Comparison of ENCODE assay signal across 8 cellular contexts in genomic region chr21:36135391-36136094, GRCh38. TPM values are rescaled to one million over a fixed set of nuclear protein-coding genes. Genes with fewer than 3 reads are reported as not detected.
A peak's percentile ranks its signal among the peaks of the same experiment; 100 is the strongest.
DNase-seq lines count a peak whose midpoint lies in the region; ATAC-seq and TF ChIP-seq lines count a peak whose summit lies in the region.

No MANE protein-coding gene starts in this region.

- DNase-seq in GM12865 (ENCODE audit: low read depth) = peak; percentile 39
- peak; percentile 47 for DNase-seq in NCI-H1048 (lab: John Stamatoyannopoulos, UW)
- DNase-seq in T-helper 22 cell (ENCODE audit: low read depth) = peak; percentile 26
- DNase-seq in astrocyte of the spinal cord (ENCODE audit: low read depth, low spot score) = peak; percentile 84
- peak; percentile 84 for DNase-seq in hepatic stellate cell (ENCODE audit: low spot score)
- peak; percentile 63 for DNase-seq in prostate gland (ENCODE audit: low spot score)

- no peak for ATAC-seq in GM21526 (IDR thresholded peaks at IDR 0.05; ENCODE audit: low FRiP score, unreplicated experiment)
- ATAC-seq in HG03439 (IDR thresholded peaks at IDR 0.05; ENCODE audit: unreplicated experiment) = no peak

- no peaks in the 10 kb centered on the region for H3K36me3 ChIP-seq in prostate gland

- WGBS in prostate gland = 2% methylated on average over 57 of the region's 60 CpGs

- peak overlapping the region; percentile 83 to 88 for H3K27ac ChIP-seq in prostate gland

- no peak for TF ChIP-seq POLR2A in prostate gland (IDR thresholded peaks at IDR 0.05)

- no peaks in the 10 kb centered on the region for H3K4me1 ChIP-seq in prostate gland (replicated peaks)

- H3K27me3 ChIP-seq in prostate gland (replicated peaks; ENCODE audit: insufficient read depth) = no peaks in the 10 kb centered on the region

- TF ChIP-seq CTCF in GM12865 (IDR thresholded peaks at IDR 0.05; ENCODE audit: insufficient read depth, low read depth, low read length, missing control alignments) (no peak), astrocyte of the spinal cord (IDR thresholded peaks at IDR 0.05; ENCODE audit: low read depth, low read length) (no peak), prostate gland (IDR thresholded peaks at IDR 0.05) (no peak)

- intact Hi-C loops in prostate gland (cut with DNase I) = loop anchor here (5.0 kb wide), 1 partner anchor 197 kb away; no protein-coding TSS in a partner anchor

- H3K4me3 ChIP-seq in GM12865 (ENCODE audit: low read depth, low read length) = peak overlapping the region; percentile 65
- peak overlapping the region; percentile 62 for H3K4me3 ChIP-seq in astrocyte of the spinal cord (ENCODE audit: low read depth, low read length)
- H3K4me3 ChIP-seq in prostate gland = peak overlapping the region; percentile 59 to 65

- no peaks in the 10 kb centered on the region for H3K9me3 ChIP-seq in prostate gland

- in situ Hi-C loops in astrocyte of the spinal cord (cut with HindIII; ENCODE audit: low sequenced_read_pairs) = no loop called here

RNA-seq across cellular contexts. Expression of gene CBR3, which starts 0.7 kb away (rescaled TPM):
- total RNA-seq in prostate gland = 10 to 100 TPM; 18.5 to 41.2 TPM

RNA-seq across cellular contexts. Expression of gene DOP1B, which starts 21.1 kb away (rescaled TPM):
- 10 to 100 TPM; 28.4 to 93.3 TPM for total RNA-seq in prostate gland

Comparison
In these comparisons a context has a peak if more than half of its experiments do, and no peak if none do; other contexts are left out.
1. DNase-seq: peak in every context shown above with its lines; median percentile 84 in astrocyte of the spinal cord; 84 in hepatic stellate cell; 63 in prostate gland; 47 in NCI-H1048; 39 in GM12865; 26 in T-helper 22 cell.